ENCODE assay signal across 1 cellular context in the genomic region with DNA sequence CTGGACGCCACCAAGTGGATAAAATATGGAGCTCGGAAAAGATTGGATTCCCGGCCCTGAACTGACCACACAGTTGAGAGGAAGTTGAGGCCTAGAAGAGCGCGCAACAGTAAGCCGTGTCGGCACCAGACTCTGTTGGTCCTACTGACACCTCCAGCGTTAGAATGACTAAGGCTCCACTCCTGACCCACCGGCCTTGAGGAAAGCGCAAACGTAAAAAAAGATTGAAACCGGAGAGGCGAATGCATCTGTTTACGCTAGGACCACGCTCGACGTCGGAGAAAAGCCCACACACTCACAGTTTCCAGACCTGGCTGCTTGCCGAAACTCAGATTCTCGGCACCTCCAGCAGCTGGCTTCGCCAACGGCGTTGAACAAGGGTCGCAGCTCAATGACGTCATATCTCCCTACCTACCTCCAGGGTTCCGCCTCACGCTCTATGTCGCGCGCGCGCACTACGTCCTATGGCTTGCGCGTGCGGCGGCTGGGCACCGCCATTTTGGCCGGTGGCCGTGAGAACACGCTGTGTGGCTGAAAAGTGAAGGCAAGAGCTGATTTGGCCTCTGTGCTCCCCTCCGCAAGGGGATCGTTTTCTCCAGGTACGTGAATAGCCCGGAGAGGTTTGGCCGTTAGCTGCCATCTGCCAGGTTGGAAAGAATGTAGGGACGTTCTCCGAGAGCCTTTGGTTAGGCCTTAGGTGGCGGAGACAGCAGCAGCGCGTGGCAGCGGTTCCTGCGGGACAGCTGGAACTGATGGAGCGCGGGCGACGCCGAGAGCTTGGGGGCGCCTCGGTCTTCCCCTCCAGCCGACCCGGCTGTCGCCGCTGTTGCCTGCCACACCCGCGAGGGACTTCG.
A peak's percentile ranks its signal among the peaks of the same experiment; 100 is the strongest.
TF ChIP-seq lines count a peak whose summit lies in the region.

ABCE1 (plus strand) TSS at position 491 of the 854 bp plus-strand sequence. CDS start 6,102 bp downstream, outside the sequence.
ANAPC10 (minus strand) TSS at position 376 of the 854 bp plus-strand sequence. CDS start 2,097 bp downstream, outside the sequence.

TF ChIP-seq in K562, 482 proteins besides CTCF, POLR2A, EP300 and RAD21 (continued from another document and continues in another):
- TF ChIP-seq RREB1 (CRISPR knock-in tag; IDR thresholded peaks at IDR 0.05) (peak; percentile 52; the same call in 1 of the 2 replicates), KDM1A (IDR thresholded peaks at IDR 0.05) (no peak), TOE1 (IDR thresholded peaks at IDR 0.05; ENCODE audit: borderline replicate concordance) (peak; percentile 67; the same call in 1 of the 2 replicates), TOE1 (CRISPR knock-in tag; IDR thresholded peaks at IDR 0.05; ENCODE audit: borderline replicate concordance, low read depth) (peak; percentile 75; the same call in 1 of the 2 replicates), TEAD2 (tag; IDR thresholded peaks at IDR 0.05) (no peak), ATF1 (CRISPR knock-in tag; IDR thresholded peaks at IDR 0.05) (peak; percentile 92), ATF1 (tag; IDR thresholded peaks at IDR 0.05) (peak; percentile 99), E2F5 (CRISPR knock-in tag; IDR thresholded peaks at IDR 0.05) (0 out of 2 replicates have a peak, but pooled peaks have one; percentile 85), LEF1 (IDR thresholded peaks at IDR 0.05) (no peak; the same call in 1 of the 2 replicates), THRA (IDR thresholded peaks at IDR 0.05) (no peak), PTBP1 (IDR thresholded peaks at IDR 0.05; ENCODE audit: low read depth, low read length) (no peak), MYNN (IDR thresholded peaks at IDR 0.05) (no peak), MYNN (CRISPR knock-in tag; IDR thresholded peaks at IDR 0.05) (no peak), AFF1 (IDR thresholded peaks at IDR 0.05; ENCODE audit: low read depth in 1 of 2, partially characterized antibody in 2 of 2) (peak; percentile 48 to 69), TSC22D4 (tag; IDR thresholded peaks at IDR 0.05) (no peak), FOXA1 (IDR thresholded peaks at IDR 0.05; ENCODE audit: borderline replicate concordance) (no peak), ZNF12 (CRISPR knock-in tag; IDR thresholded peaks at IDR 0.05) (no peak; the same call in 1 of the 2 replicates), ZNF785 (CRISPR knock-in tag; IDR thresholded peaks at IDR 0.05) (no peak), KLF16 (IDR thresholded peaks at IDR 0.05) (no peak), NBN (IDR thresholded peaks at IDR 0.05; ENCODE audit: low read depth) (peak; percentile 97), NR1H2 (CRISPR knock-in tag; IDR thresholded peaks at IDR 0.05) (no peak), JUNB (CRISPR knock-in tag; conservative IDR thresholded peaks at IDR 0.05) (peak; percentile 98), MXD1 (CRISPR knock-in tag; IDR thresholded peaks at IDR 0.05; ENCODE audit: borderline replicate concordance, poor library complexity, severe bottlenecking) (peak; percentile 99), ZNF143 (CRISPR knock-in tag; IDR thresholded peaks at IDR 0.05) (peak; percentile 52; the same call in 1 of the 2 replicates), ZNF408 (CRISPR knock-in tag; IDR thresholded peaks at IDR 0.05; ENCODE audit: low read depth) (no peak)
- TF ChIP-seq, protein P1, sequence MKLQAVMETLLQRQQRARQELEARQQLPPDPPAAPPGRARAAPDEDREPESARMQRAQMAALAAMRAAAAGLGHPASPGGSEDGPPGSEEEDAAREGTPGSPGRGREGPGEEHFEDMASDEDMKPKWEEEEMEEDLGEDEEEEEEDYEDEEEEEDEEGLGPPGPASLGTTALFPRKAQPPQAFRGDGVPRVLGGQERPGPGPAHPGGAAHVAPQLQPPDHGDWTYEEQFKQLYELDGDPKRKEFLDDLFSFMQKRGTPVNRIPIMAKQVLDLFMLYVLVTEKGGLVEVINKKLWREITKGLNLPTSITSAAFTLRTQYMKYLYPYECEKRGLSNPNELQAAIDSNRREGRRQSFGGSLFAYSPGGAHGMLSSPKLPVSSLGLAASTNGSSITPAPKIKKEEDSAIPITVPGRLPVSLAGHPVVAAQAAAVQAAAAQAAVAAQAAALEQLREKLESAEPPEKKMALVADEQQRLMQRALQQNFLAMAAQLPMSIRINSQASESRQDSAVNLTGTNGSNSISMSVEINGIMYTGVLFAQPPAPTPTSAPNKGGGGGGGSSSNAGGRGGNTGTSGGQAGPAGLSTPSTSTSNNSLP (IDR thresholded peaks at IDR 0.05; ENCODE audit: borderline replicate concordance, low read depth, low read length): no peak
- TF ChIP-seq, protein P2, sequence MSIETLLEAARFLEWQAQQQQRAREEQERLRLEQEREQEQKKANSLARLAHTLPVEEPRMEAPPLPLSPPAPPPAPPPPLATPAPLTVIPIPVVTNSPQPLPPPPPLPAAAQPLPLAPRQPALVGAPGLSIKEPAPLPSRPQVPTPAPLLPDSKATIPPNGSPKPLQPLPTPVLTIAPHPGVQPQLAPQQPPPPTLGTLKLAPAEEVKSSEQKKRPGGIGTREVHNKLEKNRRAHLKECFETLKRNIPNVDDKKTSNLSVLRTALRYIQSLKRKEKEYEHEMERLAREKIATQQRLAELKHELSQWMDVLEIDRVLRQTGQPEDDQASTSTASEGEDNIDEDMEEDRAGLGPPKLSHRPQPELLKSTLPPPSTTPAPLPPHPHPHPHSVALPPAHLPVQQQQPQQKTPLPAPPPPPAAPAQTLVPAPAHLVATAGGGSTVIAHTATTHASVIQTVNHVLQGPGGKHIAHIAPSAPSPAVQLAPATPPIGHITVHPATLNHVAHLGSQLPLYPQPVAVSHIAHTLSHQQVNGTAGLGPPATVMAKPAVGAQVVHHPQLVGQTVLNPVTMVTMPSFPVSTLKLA (conservative IDR thresholded peaks at IDR 0.05): peak; percentile 93 to 97
- TF ChIP-seq, protein P3, sequence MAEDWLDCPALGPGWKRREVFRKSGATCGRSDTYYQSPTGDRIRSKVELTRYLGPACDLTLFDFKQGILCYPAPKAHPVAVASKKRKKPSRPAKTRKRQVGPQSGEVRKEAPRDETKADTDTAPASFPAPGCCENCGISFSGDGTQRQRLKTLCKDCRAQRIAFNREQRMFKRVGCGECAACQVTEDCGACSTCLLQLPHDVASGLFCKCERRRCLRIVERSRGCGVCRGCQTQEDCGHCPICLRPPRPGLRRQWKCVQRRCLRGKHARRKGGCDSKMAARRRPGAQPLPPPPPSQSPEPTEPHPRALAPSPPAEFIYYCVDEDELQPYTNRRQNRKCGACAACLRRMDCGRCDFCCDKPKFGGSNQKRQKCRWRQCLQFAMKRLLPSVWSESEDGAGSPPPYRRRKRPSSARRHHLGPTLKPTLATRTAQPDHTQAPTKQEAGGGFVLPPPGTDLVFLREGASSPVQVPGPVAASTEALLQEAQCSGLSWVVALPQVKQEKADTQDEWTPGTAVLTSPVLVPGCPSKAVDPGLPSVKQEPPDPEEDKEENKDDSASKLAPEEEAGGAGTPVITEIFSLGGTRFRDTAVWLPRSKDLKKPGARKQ (CRISPR knock-in tag; IDR thresholded peaks at IDR 0.05): no peak
- TF ChIP-seq, protein P4, sequence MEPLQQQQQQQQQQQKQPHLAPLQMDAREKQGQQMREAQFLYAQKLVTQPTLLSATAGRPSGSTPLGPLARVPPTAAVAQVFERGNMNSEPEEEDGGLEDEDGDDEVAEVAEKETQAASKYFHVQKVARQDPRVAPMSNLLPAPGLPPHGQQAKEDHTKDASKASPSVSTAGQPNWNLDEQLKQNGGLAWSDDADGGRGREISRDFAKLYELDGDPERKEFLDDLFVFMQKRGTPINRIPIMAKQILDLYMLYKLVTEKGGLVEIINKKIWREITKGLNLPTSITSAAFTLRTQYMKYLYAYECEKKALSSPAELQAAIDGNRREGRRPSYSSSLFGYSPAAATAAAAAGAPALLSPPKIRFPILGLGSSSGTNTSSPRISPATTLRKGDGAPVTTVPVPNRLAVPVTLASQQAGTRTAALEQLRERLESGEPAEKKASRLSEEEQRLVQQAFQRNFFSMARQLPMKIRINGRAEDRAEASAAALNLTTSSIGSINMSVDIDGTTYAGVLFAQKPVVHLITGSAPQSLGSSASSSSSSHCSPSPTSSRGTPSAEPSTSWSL (CRISPR knock-in tag; IDR thresholded peaks at IDR 0.05; ENCODE audit: borderline replicate concordance): no peak
- TF ChIP-seq, protein P5, sequence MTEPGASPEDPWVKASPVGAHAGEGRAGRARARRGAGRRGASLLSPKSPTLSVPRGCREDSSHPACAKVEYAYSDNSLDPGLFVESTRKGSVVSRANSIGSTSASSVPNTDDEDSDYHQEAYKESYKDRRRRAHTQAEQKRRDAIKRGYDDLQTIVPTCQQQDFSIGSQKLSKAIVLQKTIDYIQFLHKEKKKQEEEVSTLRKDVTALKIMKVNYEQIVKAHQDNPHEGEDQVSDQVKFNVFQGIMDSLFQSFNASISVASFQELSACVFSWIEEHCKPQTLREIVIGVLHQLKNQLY (CRISPR knock-in tag; conservative IDR thresholded peaks at IDR 0.05): no peak
